In genomic region chr2:127011796-127012195, GRCh38 we compare ENCODE assay signal across 28 cellular contexts.
"Had no signal": no experiment of that assay in that cellular context is flagged by ENCODE, and none has a peak within 500 bp of the region (broad histone marks: within the 10 kb centered on the region; RNA-seq: fewer than 3 reads in every experiment).

No MANE protein-coding gene starts in this region.

- H3K36me3 Mint-ChIP-seq: immature natural killer cell; neural progenitor cell; stimulated activated naive B cell treated with anti-CD40 and anti-IgM and Interleukin-4, amounts not matched to agents 10 μg/mL and 1 μg/mL and 100 μg/mL, for 72 hours had no signal

- H3K9me3 Mint-ChIP-seq: immature natural killer cell; neural progenitor cell; stimulated activated naive B cell treated with anti-CD40 and anti-IgM and Interleukin-4, amounts not matched to agents 10 μg/mL and 1 μg/mL and 100 μg/mL, for 72 hours had no signal

- H3K36me3 ChIP-seq: left lung, lower lobe of right lung, neural progenitor cell, neutrophil, pancreas, prostate gland, stomach, thyroid gland had no signal

- H3K4me3 Mint-ChIP-seq: immature natural killer cell; naive thymus-derived CD8-positive, alpha-beta T cell; nephron progenitor cell; neural progenitor cell; stimulated activated naive B cell treated with anti-CD40 and anti-IgM and Interleukin-4, amounts not matched to agents 10 μg/mL and 1 μg/mL and 100 μg/mL, for 72 hours had no signal

- H3K4me1 Mint-ChIP-seq: immature natural killer cell; naive thymus-derived CD8-positive, alpha-beta T cell; stimulated activated naive B cell treated with anti-CD40 and anti-IgM and Interleukin-4, amounts not matched to agents 10 μg/mL and 1 μg/mL and 100 μg/mL, for 72 hours had no signal

- H3K4me3 ChIP-seq: left lung, lower lobe of right lung, neural progenitor cell, pancreas, prostate gland, skin epidermis, stomach, testis, thyroid gland had no signal

- ATAC-seq: left colon; left lung; lower lobe of right lung; naive thymus-derived CD8-positive, alpha-beta T cell; pancreas; right cardiac atrium; stimulated activated naive B cell treated with anti-CD40 and anti-IgM and Interleukin-4, amounts not matched to agents 10 μg/mL and 1 μg/mL and 100 μg/mL, for 72 hours; stimulated activated naive CD8-positive, alpha-beta T cell treated with anti-CD3 and anti-CD28 coated beads, Interleukin-15, Interleukin-2, amounts not matched to agents 100 U/mL and 50 U/mL, for 24 hours had no signal

- DNase-seq: hypothalamus; immature natural killer cell; kidney; left colon; left lung; lower lobe of right lung; mammary epithelial cell; mesenchymal stem cell; naive thymus-derived CD8-positive, alpha-beta T cell; nephron progenitor cell; occipital lobe; pancreas; posterior cingulate gyrus; retina; right cardiac atrium; stimulated activated CD4-positive, alpha-beta T cell treated with anti-CD3 and anti-CD28 coated beads, Interleukin-12 subunit alpha, Interleukin-12 subunit beta, amount 100 ng/mL, for 4 hours; stimulated activated CD4-positive, alpha-beta T cell treated with anti-CD3 and anti-CD28 coated beads, Interleukin-15, amount 100 ng/mL, for 24 hours; stimulated activated CD4-positive, alpha-beta T cell treated with anti-CD3 and anti-CD28 coated beads, Interleukin-2, amount 100 ng/mL, for 24 hours; stimulated activated CD4-positive, alpha-beta T cell treated with anti-CD3 and anti-CD28 coated beads, Interleukin-4, amount 100 ng/mL, for 1 hour; stimulated activated naive B cell treated with anti-CD40 and anti-IgM and Interleukin-4, amounts not matched to agents 10 μg/mL and 1 μg/mL and 100 μg/mL, for 72 hours; stimulated activated naive CD8-positive, alpha-beta T cell treated with anti-CD3 and anti-CD28 coated beads, Interleukin-15, Interleukin-2, amounts not matched to agents 100 U/mL and 50 U/mL, for 24 hours; stomach; testis; thyroid gland had no signal

- H3K9me3 ChIP-seq: left lung, lower lobe of right lung, neutrophil, pancreas, prostate gland, stomach, testis, thyroid gland had no signal

- H3K27ac Mint-ChIP-seq: immature natural killer cell; naive thymus-derived CD8-positive, alpha-beta T cell; nephron progenitor cell; neural progenitor cell; stimulated activated naive B cell treated with anti-CD40 and anti-IgM and Interleukin-4, amounts not matched to agents 10 μg/mL and 1 μg/mL and 100 μg/mL, for 72 hours had no signal

- H3K27ac ChIP-seq: left lung, lower lobe of right lung, neural progenitor cell, neutrophil, pancreas, prostate gland, skin epidermis, stomach, testis, thyroid gland had no signal

- H3K27me3 ChIP-seq: left lung, neural progenitor cell, pancreas, testis, thyroid gland had no signal

- H3K4me1 ChIP-seq: left lung, lower lobe of right lung, pancreas, prostate gland, testis, thyroid gland had no signal
